3 cellular contexts compared by ENCODE assay signal in the genomic region with DNA sequence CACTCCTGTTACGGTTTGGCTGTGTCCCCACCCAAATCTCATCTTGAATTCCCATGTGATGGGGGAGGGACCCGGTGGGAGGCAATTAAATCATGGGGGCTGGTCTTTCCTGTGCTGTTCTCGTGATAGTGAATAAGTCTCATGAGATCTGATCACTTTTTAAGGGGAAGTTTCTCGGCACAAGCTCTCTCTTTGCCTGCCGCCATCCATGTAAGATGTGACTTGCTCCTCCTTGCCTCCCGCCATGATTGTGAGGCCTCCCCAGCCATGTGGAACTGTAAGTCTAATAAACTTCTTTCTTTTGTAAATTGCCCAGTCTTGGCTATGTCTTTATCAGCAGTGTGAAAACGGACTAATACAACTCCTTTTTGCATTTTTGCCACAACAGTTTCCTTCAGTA. TPM values are rescaled to one million over a fixed set of nuclear protein-coding genes. Genes with fewer than 3 reads are reported as not detected.
"Had no signal": no experiment of that assay in that cellular context is flagged by ENCODE, and none has a peak within 500 bp of the region (broad histone marks: within the 10 kb centered on the region; RNA-seq: fewer than 3 reads in every experiment).

No MANE protein-coding gene starts in this region.

RNA-seq across cellular contexts. Expression of a gene that starts 54.5 kb away (rescaled TPM):
- total RNA-seq: pulmonary artery endothelial cell, smooth muscle cell, vagina had no signal
